ENCODE assay signal across 1 cellular context in the genomic region with DNA sequence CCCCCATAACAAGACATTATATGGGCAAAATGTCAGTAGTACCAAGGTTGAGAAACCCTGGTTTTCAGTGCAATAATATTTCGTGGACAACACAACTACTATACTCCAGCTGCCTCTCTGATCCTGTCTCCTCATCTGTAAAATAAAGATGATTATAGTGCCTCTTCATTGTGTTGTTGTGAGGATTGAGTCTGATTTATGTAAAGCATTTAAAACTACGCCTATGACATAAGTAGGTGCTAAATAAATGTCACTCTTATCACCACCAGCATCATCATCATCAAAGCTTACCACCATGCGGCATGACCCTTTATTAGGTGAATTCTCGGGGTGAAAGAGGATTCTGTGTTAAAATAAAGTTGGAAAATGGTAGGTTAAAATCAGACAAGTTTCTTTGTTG.
TF ChIP-seq lines count a peak whose summit lies in the region.

No MANE protein-coding gene starts in this region.

TF ChIP-seq in endothelial cell of umbilical vein, 7 proteins besides CTCF, POLR2A, EP300 and RAD21:
- no peak for TF ChIP-seq FOS (IDR thresholded peaks at IDR 0.05; ENCODE audit: borderline replicate concordance, insufficient read depth, low read length)
- no peak for TF ChIP-seq POLR2AphosphoS5 (IDR thresholded peaks at IDR 0.05; ENCODE audit: insufficient read depth, low read depth, low read length)
- TF ChIP-seq GATA2 (IDR thresholded peaks at IDR 0.05; ENCODE audit: insufficient read depth, insufficient read length, low read depth, low read length): no peak
- no peak for TF ChIP-seq MYC (IDR thresholded peaks at IDR 0.05; ENCODE audit: low read depth, low read length)
- no peak for TF ChIP-seq EZH2 (IDR thresholded peaks at IDR 0.05; ENCODE audit: borderline replicate concordance, low read depth, low read length, severe bottlenecking)
- TF ChIP-seq JUN (IDR thresholded peaks at IDR 0.05; ENCODE audit: borderline replicate concordance, insufficient read depth, insufficient read length, low read depth): no peak
- TF ChIP-seq, protein P1, sequence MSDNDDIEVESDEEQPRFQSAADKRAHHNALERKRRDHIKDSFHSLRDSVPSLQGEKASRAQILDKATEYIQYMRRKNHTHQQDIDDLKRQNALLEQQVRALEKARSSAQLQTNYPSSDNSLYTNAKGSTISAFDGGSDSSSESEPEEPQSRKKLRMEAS (IDR thresholded peaks at IDR 0.05; ENCODE audit: insufficient read depth, insufficient read length): no peak
